8 cellular contexts compared by ENCODE assay signal in genomic region chr1:209627349-209628196, GRCh38. TPM values are rescaled to one million over a fixed set of nuclear protein-coding genes. Genes with fewer than 3 reads are reported as not detected.
DNase-seq lines count a peak whose midpoint lies in the region; ATAC-seq and TF ChIP-seq lines count a peak whose summit lies in the region.

No MANE protein-coding gene starts in this region.

- DNase-seq in NCI-H748 treated with DMSO at 0.1 percent for 48 hours (lab: John Stamatoyannopoulos, UW) (peak; percentile 18), medulla oblongata (ENCODE audit: extremely low spot score) (peak; percentile 87)
- peak; percentile 88 for DNase-seq in activated CD8-positive, alpha-beta T cell treated with anti-CD3 and anti-CD28 coated beads for 36 hours
- DNase-seq in effector CD4-positive, alpha-beta T cell: peak; percentile 58
- DNase-seq in stimulated activated CD8-positive, alpha-beta memory T cell treated with anti-CD3 and anti-CD28 coated beads, Interleukin-15, amount 100 ng/mL, for 4 hours (ENCODE audit: low read depth in 2 of 2): peak; percentile 45 to 54

- H3K9me3 ChIP-seq in BLaER1 treated with 17β-estradiol and CSF1 and Interleukin-3, amounts not matched to agents 10 nM and 100 nM (replicated peaks in 1 of 11): peaks cover 0 to 5% (median 0%) of the 10 kb centered on the region in 11 experiments; a peak in 1 of 22 replicates

- peaks cover 18 to 58% (median 44%) of the 10 kb centered on the region in 10 experiments for H3K4me1 ChIP-seq in BLaER1 treated with 17β-estradiol and CSF1 and Interleukin-3, amounts not matched to agents 10 nM and 100 nM

- H3K4me2 ChIP-seq in BLaER1 treated with 17β-estradiol and CSF1 and Interleukin-3, amounts not matched to agents 10 nM and 100 nM: peak overlapping the region; percentile 17 to 85 (median 58); a peak in 20 of 22 replicates

- H3K4me3 ChIP-seq in BLaER1 treated with 17β-estradiol and CSF1 and Interleukin-3, amounts not matched to agents 10 nM and 100 nM: no peak overlapping the region

- peak; percentile 60 for ATAC-seq in GM19324 (IDR thresholded peaks at IDR 0.05; ENCODE audit: low FRiP score, unreplicated experiment)
- peak; percentile 63 for ATAC-seq in HG03439 (IDR thresholded peaks at IDR 0.05; ENCODE audit: unreplicated experiment)
- peak; percentile 98 for ATAC-seq in activated CD8-positive, alpha-beta T cell treated with anti-CD3 and anti-CD28 coated beads for 36 hours

- CTCF ChIA-PET in activated CD8-positive, alpha-beta T cell treated with anti-CD3 and anti-CD28 coated beads for 36 hours (lab: Charles Lee): interaction anchor here (0.6 to 3.9 kb wide), 46 partner anchors 8 to 215 kb away, joined by 3 to 25 read pairs (median 5); partner anchors contain the start of gene CAMK1G

- POLR2A ChIA-PET in activated CD8-positive, alpha-beta T cell treated with anti-CD3 and anti-CD28 coated beads for 36 hours (lab: Charles Lee): no interaction called here

- intact Hi-C loops in activated CD8-positive, alpha-beta T cell treated with anti-CD3 and anti-CD28 coated beads for 36 hours (cut with micrococcal nuclease): loop anchor here (5.0 kb wide), 1 partner anchor 50 kb away; no protein-coding TSS in a partner anchor

- H3K27me3 ChIP-seq in BLaER1 treated with 17β-estradiol and CSF1 and Interleukin-3, amounts not matched to agents 10 nM and 100 nM: no peaks in the 10 kb centered on the region

- no peak overlapping the region for H3K4me3 Mint-ChIP-seq in activated CD8-positive, alpha-beta T cell treated with anti-CD3 and anti-CD28 coated beads for 36 hours

- H3K27me3 Mint-ChIP-seq in activated CD8-positive, alpha-beta T cell treated with anti-CD3 and anti-CD28 coated beads for 36 hours: peaks cover 2% of the 10 kb centered on the region

- H3K9me3 Mint-ChIP-seq in activated CD8-positive, alpha-beta T cell treated with anti-CD3 and anti-CD28 coated beads for 36 hours: no peaks in the 10 kb centered on the region

- no peaks in the 10 kb centered on the region for H3K4me1 Mint-ChIP-seq in activated CD8-positive, alpha-beta T cell treated with anti-CD3 and anti-CD28 coated beads for 36 hours (ENCODE audit: low read depth)

- H3K36me3 ChIP-seq in BLaER1 treated with 17β-estradiol and CSF1 and Interleukin-3, amounts not matched to agents 10 nM and 100 nM: peaks cover 0 to 72% (median 0%) of the 10 kb centered on the region in 11 experiments; a peak in 10 of 22 replicates

- no peaks in the 10 kb centered on the region for H3K36me3 Mint-ChIP-seq in activated CD8-positive, alpha-beta T cell treated with anti-CD3 and anti-CD28 coated beads for 36 hours (ENCODE audit: low read depth)

- H3K27ac Mint-ChIP-seq in activated CD8-positive, alpha-beta T cell treated with anti-CD3 and anti-CD28 coated beads for 36 hours: no peak overlapping the region

- peak; percentile 96 for TF ChIP-seq CTCF in activated CD8-positive, alpha-beta T cell treated with anti-CD3 and anti-CD28 coated beads for 36 hours (IDR thresholded peaks at IDR 0.05)

- H4K20me1 ChIP-seq in BLaER1 treated with 17β-estradiol and CSF1 and Interleukin-3, amounts not matched to agents 10 nM and 100 nM: no peaks in the 10 kb centered on the region

- H3K9ac ChIP-seq in BLaER1 treated with 17β-estradiol and CSF1 and Interleukin-3, amounts not matched to agents 10 nM and 100 nM: no peak overlapping the region

- H3K27ac ChIP-seq in BLaER1 treated with 17β-estradiol and CSF1 and Interleukin-3, amounts not matched to agents 10 nM and 100 nM: peak overlapping the region in 6 of 11 experiments; percentile 6 to 45 (median 26); a peak in 5 of 22 replicates

RNA-seq across cellular contexts. Expression of gene LAMB3, which starts 24.7 kb away (rescaled TPM):
- under 1 TPM; 0.60 to 0.70 TPM for total RNA-seq in activated CD8-positive, alpha-beta T cell treated with anti-CD3 and anti-CD28 coated beads for 36 hours

RNA-seq across cellular contexts. Expression of gene CAMK1G, which starts 44.1 kb away (rescaled TPM):
- not detected for total RNA-seq in activated CD8-positive, alpha-beta T cell treated with anti-CD3 and anti-CD28 coated beads for 36 hours

RNA-seq across cellular contexts. Expression of gene G0S2, which starts 47.6 kb away (rescaled TPM):
- 1 to 10 TPM; 4.9 to 5.7 TPM for total RNA-seq in activated CD8-positive, alpha-beta T cell treated with anti-CD3 and anti-CD28 coated beads for 36 hours

Comparison
In these comparisons a context has a peak if more than half of its experiments do, and no peak if none do; other contexts are left out.
1. DNase-seq: peak in every context shown above with its lines; median percentile 88 in activated CD8-positive, alpha-beta T cell treated with anti-CD3 and anti-CD28 coated beads for 36 hours; 87 in medulla oblongata; 58 in effector CD4-positive, alpha-beta T cell; 50 in stimulated activated CD8-positive, alpha-beta memory T cell treated with anti-CD3 and anti-CD28 coated beads, Interleukin-15, amount 100 ng/mL, for 4 hours; 18 in NCI-H748 treated with DMSO at 0.1 percent for 48 hours.